ENCODE assay signal across 2 cellular contexts in the genomic region with DNA sequence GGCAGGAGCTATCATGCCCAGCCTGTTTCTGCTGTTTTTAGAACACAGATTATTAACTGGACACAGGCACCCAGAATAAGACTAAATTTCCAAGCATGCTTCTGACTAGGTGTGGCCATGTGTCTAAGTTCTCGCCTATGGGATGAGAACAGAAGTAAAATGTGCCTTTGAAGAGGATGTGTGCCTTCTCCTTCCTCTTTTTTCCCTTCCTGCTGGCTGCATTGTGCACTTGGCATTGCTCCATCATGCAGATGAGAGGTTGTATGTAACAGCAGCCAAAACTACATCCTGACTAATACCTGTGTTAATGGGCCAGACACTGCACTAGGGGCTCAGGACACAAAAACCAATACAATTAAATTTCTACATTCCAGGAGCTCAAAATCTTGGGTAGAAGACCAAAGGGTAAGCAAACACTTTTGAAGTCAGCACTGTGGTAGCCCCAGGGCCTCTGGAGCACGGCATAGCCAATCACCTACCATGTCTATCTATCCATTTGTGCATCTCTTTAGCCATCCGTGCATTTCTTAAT.
TF ChIP-seq lines count a peak whose summit lies in the region.

No MANE protein-coding gene starts in this region.

TF ChIP-seq in GM12891, 5 proteins besides CTCF, POLR2A, EP300 and RAD21:
- no peak for TF ChIP-seq TAF1 (IDR thresholded peaks at IDR 0.05; ENCODE audit: low read depth, low read length)
- TF ChIP-seq POLR2AphosphoS5 (IDR thresholded peaks at IDR 0.05; ENCODE audit: low read depth, low read length): no peak
- TF ChIP-seq POU2F2 (IDR thresholded peaks at IDR 0.05; ENCODE audit: low read depth, low read length): no peak
- TF ChIP-seq SPI1 (IDR thresholded peaks at IDR 0.05; ENCODE audit: low read depth, low read length): peak; percentile 14; the same call in 1 of the 2 replicates
- no peak for TF ChIP-seq PAX5 (IDR thresholded peaks at IDR 0.05; ENCODE audit: insufficient read depth, low read length, severe bottlenecking)

TF ChIP-seq in HepG2, 621 proteins besides CTCF, POLR2A, EP300 and RAD21 (continues in another document):
- TF ChIP-seq PAXIP1 (CRISPR knock-in tag; conservative IDR thresholded peaks at IDR 0.05): peak; percentile 59
- peak; percentile 9; the same call in 1 of the 2 replicates for TF ChIP-seq IRF2 (CRISPR knock-in tag; IDR thresholded peaks at IDR 0.05)
- TF ChIP-seq ZNF337 (CRISPR knock-in tag; IDR thresholded peaks at IDR 0.05; ENCODE audit: borderline replicate concordance, low read depth): no peak
- TF ChIP-seq SP2 (CRISPR knock-in tag; IDR thresholded peaks at IDR 0.05): no peak
- TF ChIP-seq AGO2 (optimal IDR thresholded peaks at IDR 0.05; ENCODE audit: low read depth, low read length): no peak
- TF ChIP-seq ZNF460 (CRISPR knock-in tag; IDR thresholded peaks at IDR 0.05; ENCODE audit: borderline replicate concordance): no peak
- TF ChIP-seq ZBTB14 (CRISPR knock-in tag; IDR thresholded peaks at IDR 0.05): no peak
- no peak for TF ChIP-seq HMGXB3 (CRISPR knock-in tag; IDR thresholded peaks at IDR 0.05; ENCODE audit: borderline replicate concordance)
- TF ChIP-seq MEF2D (CRISPR knock-in tag; IDR thresholded peaks at IDR 0.05): no peak
- TF ChIP-seq SALL2 (CRISPR knock-in tag; IDR thresholded peaks at IDR 0.05): no peak
- TF ChIP-seq CC2D1A (CRISPR knock-in tag; IDR thresholded peaks at IDR 0.05): no peak
- TF ChIP-seq ZBTB42 (CRISPR knock-in tag; IDR thresholded peaks at IDR 0.05): no peak
- TF ChIP-seq MAFG (CRISPR knock-in tag; IDR thresholded peaks at IDR 0.05): no peak
- TF ChIP-seq, protein P1, sequence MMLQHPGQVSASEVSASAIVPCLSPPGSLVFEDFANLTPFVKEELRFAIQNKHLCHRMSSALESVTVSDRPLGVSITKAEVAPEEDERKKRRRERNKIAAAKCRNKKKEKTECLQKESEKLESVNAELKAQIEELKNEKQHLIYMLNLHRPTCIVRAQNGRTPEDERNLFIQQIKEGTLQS (CRISPR knock-in tag; IDR thresholded peaks at IDR 0.05): no peak
- no peak for TF ChIP-seq JUN (CRISPR knock-in tag; IDR thresholded peaks at IDR 0.05)
- no peak for TF ChIP-seq REST (IDR thresholded peaks at IDR 0.05; ENCODE audit: borderline replicate concordance in 1 of 2, low read depth in 1 of 2, low read length in 2 of 2)
- no peak for TF ChIP-seq ISX (CRISPR knock-in tag; conservative IDR thresholded peaks at IDR 0.05)
- TF ChIP-seq CEBPG (CRISPR knock-in tag; IDR thresholded peaks at IDR 0.05): 0 out of 2 replicates have a peak, but pooled peaks have one; percentile 18
- peak; percentile 71 for TF ChIP-seq TEAD3 (CRISPR knock-in tag; optimal IDR thresholded peaks at IDR 0.05; ENCODE audit: borderline replicate concordance)
- TF ChIP-seq MXD1 (CRISPR knock-in tag; IDR thresholded peaks at IDR 0.05): no peak
- no peak for TF ChIP-seq SNAPC4 (CRISPR knock-in tag; IDR thresholded peaks at IDR 0.05)
- no peak for TF ChIP-seq TARDBP (CRISPR knock-in tag; IDR thresholded peaks at IDR 0.05)
- no peak for TF ChIP-seq ZNF34 (CRISPR knock-in tag; IDR thresholded peaks at IDR 0.05; ENCODE audit: borderline replicate concordance)
- no peak for TF ChIP-seq SYNCRIP (IDR thresholded peaks at IDR 0.05; ENCODE audit: insufficient read depth, low read depth, low read length)
- TF ChIP-seq, protein P2, sequence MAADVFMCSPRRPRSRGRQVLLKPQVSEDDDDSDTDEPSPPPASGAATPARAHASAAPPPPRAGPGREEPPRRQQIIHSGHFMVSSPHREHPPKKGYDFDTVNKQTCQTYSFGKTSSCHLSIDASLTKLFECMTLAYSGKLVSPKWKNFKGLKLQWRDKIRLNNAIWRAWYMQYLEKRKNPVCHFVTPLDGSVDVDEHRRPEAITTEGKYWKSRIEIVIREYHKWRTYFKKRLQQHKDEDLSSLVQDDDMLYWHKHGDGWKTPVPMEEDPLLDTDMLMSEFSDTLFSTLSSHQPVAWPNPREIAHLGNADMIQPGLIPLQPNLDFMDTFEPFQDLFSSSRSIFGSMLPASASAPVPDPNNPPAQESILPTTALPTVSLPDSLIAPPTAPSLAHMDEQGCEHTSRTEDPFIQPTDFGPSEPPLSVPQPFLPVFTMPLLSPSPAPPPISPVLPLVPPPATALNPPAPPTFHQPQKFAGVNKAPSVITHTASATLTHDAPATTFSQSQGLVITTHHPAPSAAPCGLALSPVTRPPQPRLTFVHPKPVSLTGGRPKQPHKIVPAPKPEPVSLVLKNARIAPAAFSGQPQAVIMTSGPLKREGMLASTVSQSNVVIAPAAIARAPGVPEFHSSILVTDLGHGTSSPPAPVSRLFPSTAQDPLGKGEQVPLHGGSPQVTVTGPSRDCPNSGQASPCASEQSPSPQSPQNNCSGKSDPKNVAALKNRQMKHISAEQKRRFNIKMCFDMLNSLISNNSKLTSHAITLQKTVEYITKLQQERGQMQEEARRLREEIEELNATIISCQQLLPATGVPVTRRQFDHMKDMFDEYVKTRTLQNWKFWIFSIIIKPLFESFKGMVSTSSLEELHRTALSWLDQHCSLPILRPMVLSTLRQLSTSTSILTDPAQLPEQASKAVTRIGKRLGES (CRISPR knock-in tag; IDR thresholded peaks at IDR 0.05; ENCODE audit: borderline replicate concordance): no peak
- no peak for TF ChIP-seq ZNF296 (CRISPR knock-in tag; conservative IDR thresholded peaks at IDR 0.05)
- no peak for TF ChIP-seq SKI (IDR thresholded peaks at IDR 0.05; ENCODE audit: partially characterized antibody)
- no peak for TF ChIP-seq ZNF263 (CRISPR knock-in tag; IDR thresholded peaks at IDR 0.05)
